In genomic region chr17:76734080-76734840, GRCh38 we compare ENCODE assay signal across 8 cellular contexts. TPM values are rescaled to one million over a fixed set of nuclear protein-coding genes. Genes with fewer than 3 reads are reported as not detected.
DNase-seq lines count a peak whose midpoint lies in the region; ATAC-seq and TF ChIP-seq lines count a peak whose summit lies in the region.

No MANE protein-coding gene starts in this region.

- intact Hi-C loops in esophagus muscularis mucosa (cut with DNase I), result no loop called here

- no peak for TF ChIP-seq CTCF in esophagus muscularis mucosa (IDR thresholded peaks at IDR 0.05)

- H3K9me3 ChIP-seq in esophagus muscularis mucosa, result no peaks in the 10 kb centered on the region
- H3K9me3 ChIP-seq in skeletal muscle satellite cell (replicated peaks; ENCODE audit: low read length), result no peaks in the 10 kb centered on the region

- H3K4me2 ChIP-seq in skeletal muscle satellite cell (ENCODE audit: low read length), result peak overlapping the region; percentile 94

- peak overlapping the region; percentile 99 to 100 (median 99) for H3K27ac ChIP-seq in esophagus muscularis mucosa (replicated peaks in 1 of 4)

- H3K27me3 ChIP-seq in esophagus muscularis mucosa, result no peaks in the 10 kb centered on the region
- H3K27me3 ChIP-seq in skeletal muscle satellite cell (ENCODE audit: control insufficient read depth, insufficient read depth, low read length), result no peaks in the 10 kb centered on the region

- H3K4me1 ChIP-seq in esophagus muscularis mucosa (peaks cover 58 to 78% (median 75%) of the 10 kb centered on the region in 4 donors), skeletal muscle satellite cell (ENCODE audit: control insufficient read depth, insufficient read depth, low read length) (peaks cover 33% of the 10 kb centered on the region)

- peak overlapping the region; percentile 99 for H3K9ac ChIP-seq in skeletal muscle satellite cell (ENCODE audit: low read depth, low read length)

- DNase-seq in SKM-1 treated with dmso at 0.1 percent for 144 hours (lab: John Stamatoyannopoulos, UW; ENCODE audit: unreplicated experiment) (peak; percentile 11), SKM-1 (lab: John Stamatoyannopoulos, UW; ENCODE audit: unreplicated experiment) (no peak), SIG-M5 (lab: John Stamatoyannopoulos, UW) (peak; percentile 50), esophagus muscularis mucosa (ENCODE audit: extremely low spot score) (no peak), COLO668 (lab: John Stamatoyannopoulos, UW; ENCODE audit: unreplicated experiment) (no peak)

- no peak for TF ChIP-seq POLR2A in esophagus muscularis mucosa (IDR thresholded peaks at IDR 0.05; ENCODE audit: low read depth)

- TF ChIP-seq EP300 in esophagus muscularis mucosa (IDR thresholded peaks at IDR 0.05), result no peak

- no peak for ATAC-seq in GM21619 (IDR thresholded peaks at IDR 0.05; ENCODE audit: unreplicated experiment)
- no peak for ATAC-seq in GM18868 (IDR thresholded peaks at IDR 0.05; ENCODE audit: unreplicated experiment)

- WGBS in esophagus muscularis mucosa, result 19% methylated on average over 8 of the region's 8 CpGs

- H3K36me3 ChIP-seq in esophagus muscularis mucosa, result peaks cover 20 to 68% (median 49%) of the 10 kb centered on the region in 4 donors
- H3K36me3 ChIP-seq in skeletal muscle satellite cell (ENCODE audit: insufficient read depth, low read length), result peaks cover 52% of the 10 kb centered on the region

- peak overlapping the region; percentile 22 to 97 (median 93) for H3K4me3 ChIP-seq in esophagus muscularis mucosa
- peak overlapping the region; percentile 99 for H3K4me3 ChIP-seq in skeletal muscle satellite cell (ENCODE audit: low read length)

RNA-seq across cellular contexts. Expression of gene SRSF2, which starts 2.9 kb away (rescaled TPM):
- 100 to 1,000 TPM; 133 to 173 (median 157) TPM for total RNA-seq in esophagus muscularis mucosa
- total RNA-seq in skeletal muscle satellite cell (2012; rRNA removed), result 193 and 226 TPM in 2 replicates

RNA-seq across cellular contexts. Expression of gene MFSD11, which starts 3.7 kb away (rescaled TPM):
- total RNA-seq in esophagus muscularis mucosa, result 10 to 100 TPM; 17.1 to 22.4 (median 18.8) TPM
- 24.6 and 27.7 TPM in 2 replicates for total RNA-seq in skeletal muscle satellite cell (2012; rRNA removed)

RNA-seq across cellular contexts. Expression of gene METTL23, which starts 7.6 kb away (rescaled TPM):
- total RNA-seq in esophagus muscularis mucosa, result 10 to 100 TPM; 18.3 to 29.7 (median 23.0) TPM
- 25.1 and 32.2 TPM in 2 replicates for total RNA-seq in skeletal muscle satellite cell (2012; rRNA removed)

RNA-seq across cellular contexts. Expression of gene JMJD6, which starts 7.9 kb away (rescaled TPM):
- 10 to 100 TPM; 29.5 to 54.5 (median 49.5) TPM for total RNA-seq in esophagus muscularis mucosa
- total RNA-seq in skeletal muscle satellite cell (2012; rRNA removed), result 21.0 and 22.7 TPM in 2 replicates

RNA-seq across cellular contexts. Expression of gene MXRA7, which starts 23.5 kb away (rescaled TPM):
- total RNA-seq in esophagus muscularis mucosa, result 100 to 1,000 TPM; 405 to 422 (median 411) TPM
- total RNA-seq in skeletal muscle satellite cell (2012; rRNA removed), result 186 and 268 TPM in 2 replicates

Comparison
In these comparisons a context has a peak if more than half of its experiments do, and no peak if none do; other contexts are left out.
1. DNase-seq: peak in SKM-1 treated with dmso at 0.1 percent for 144 hours (single experiment) and SIG-M5 (single experiment); none in SKM-1 (single experiment), esophagus muscularis mucosa (single experiment) and COLO668 (single experiment).